Comparison of ENCODE assay signal across 1 cellular context in the genomic region with DNA sequence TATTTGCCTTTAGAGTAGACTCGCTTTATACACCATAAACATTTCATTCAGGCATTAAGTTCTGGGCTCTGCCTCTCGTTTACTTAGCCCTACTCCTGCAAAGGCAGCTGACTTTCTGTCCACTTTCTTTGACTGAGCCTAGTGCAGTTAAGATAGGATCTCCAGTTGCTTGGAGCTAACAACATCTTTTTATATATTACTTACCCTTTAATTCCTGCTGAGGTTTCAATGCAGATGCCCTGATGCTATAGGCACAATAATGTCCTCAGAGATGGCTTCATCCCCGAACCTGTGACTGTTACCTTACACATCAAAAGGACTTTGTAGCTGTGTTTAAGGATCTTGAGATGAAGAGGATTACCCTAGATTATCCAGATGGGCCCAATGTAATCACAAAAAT.
TF ChIP-seq lines count a peak whose summit lies in the region.

No MANE protein-coding gene starts in this region.

TF ChIP-seq in IMR-90, 13 proteins besides CTCF, POLR2A, EP300 and RAD21 (continued from another document):
- TF ChIP-seq NFE2L2 (IDR thresholded peaks at IDR 0.05; ENCODE audit: low read depth, low read length) (no peak), RCOR1 (IDR thresholded peaks at IDR 0.05; ENCODE audit: insufficient replicate concordance, low read length) (no peak)
